In the genomic region with DNA sequence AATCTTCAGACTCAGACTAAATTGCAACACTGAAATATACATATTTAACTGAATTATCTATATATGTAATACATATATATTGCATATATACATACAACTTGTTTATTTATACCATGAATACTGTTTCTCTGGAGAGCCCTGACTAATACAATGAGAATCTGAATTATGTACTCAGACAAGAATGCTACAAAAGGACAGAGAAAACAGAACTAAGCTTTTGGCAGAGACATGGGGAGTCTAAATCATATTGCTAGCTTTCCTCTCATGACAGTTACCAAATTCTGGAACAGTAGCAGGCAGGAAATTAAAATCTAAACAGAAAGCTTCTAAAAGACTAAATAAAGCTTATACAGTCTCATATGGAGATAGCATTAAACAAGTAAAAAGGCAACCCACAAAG, we compare ENCODE assay signal across 13 cellular contexts.
DNase-seq lines count a peak whose midpoint lies in the region; ATAC-seq and TF ChIP-seq lines count a peak whose summit lies in the region.
"Had no signal": no experiment of that assay in that cellular context is flagged by ENCODE, and none has a peak within 500 bp of the region (broad histone marks: within the 10 kb centered on the region; RNA-seq: fewer than 3 reads in every experiment).

No MANE protein-coding gene starts in this region.

- ATAC-seq in HG03095 (IDR thresholded peaks at IDR 0.05; ENCODE audit: unreplicated experiment): no peak

- peak overlapping the region; percentile 9 to 35 for H3K27ac ChIP-seq in coronary artery
- H3K27ac ChIP-seq: heart left ventricle, VCaP had no signal

- DNase-seq in AG08395 (ENCODE audit: low spot score) (peak; percentile 70), NCI-H226 (peak; percentile 61), coronary artery (ENCODE audit: low spot score) (no peak), myocyte (ENCODE audit: low read depth) (peak; percentile 37), NCI-H2081 (lab: John Stamatoyannopoulos, UW) (no peak), NCI-H1930 (lab: John Stamatoyannopoulos, UW) (no peak)
- no peak for DNase-seq in activated effector memory CD4-positive, alpha-beta T cell treated with anti-CD3 and anti-CD28 coated beads, Interleukin-2, amount 50 U/mL, for 16 hours
- DNase-seq: H7, heart left ventricle, MV-4-11, NCI-H510A had no signal

- no peak overlapping the region for H3K4me3 ChIP-seq in coronary artery
- H3K4me3 ChIP-seq: heart left ventricle had no signal

- TF ChIP-seq CTCF in coronary artery (IDR thresholded peaks at IDR 0.05): no peak

Comparison
In these comparisons a context has a peak if more than half of its experiments do, and no peak if none do; other contexts are left out.
1. DNase-seq: peak in AG08395 (single experiment), NCI-H226 (single experiment) and myocyte (single experiment); none in coronary artery (single experiment), NCI-H2081 (0 of 2), NCI-H1930 (0 of 2) and activated effector memory CD4-positive, alpha-beta T cell treated with anti-CD3 and anti-CD28 coated beads, Interleukin-2, amount 50 U/mL, for 16 hours (single experiment).